In the genomic region with DNA sequence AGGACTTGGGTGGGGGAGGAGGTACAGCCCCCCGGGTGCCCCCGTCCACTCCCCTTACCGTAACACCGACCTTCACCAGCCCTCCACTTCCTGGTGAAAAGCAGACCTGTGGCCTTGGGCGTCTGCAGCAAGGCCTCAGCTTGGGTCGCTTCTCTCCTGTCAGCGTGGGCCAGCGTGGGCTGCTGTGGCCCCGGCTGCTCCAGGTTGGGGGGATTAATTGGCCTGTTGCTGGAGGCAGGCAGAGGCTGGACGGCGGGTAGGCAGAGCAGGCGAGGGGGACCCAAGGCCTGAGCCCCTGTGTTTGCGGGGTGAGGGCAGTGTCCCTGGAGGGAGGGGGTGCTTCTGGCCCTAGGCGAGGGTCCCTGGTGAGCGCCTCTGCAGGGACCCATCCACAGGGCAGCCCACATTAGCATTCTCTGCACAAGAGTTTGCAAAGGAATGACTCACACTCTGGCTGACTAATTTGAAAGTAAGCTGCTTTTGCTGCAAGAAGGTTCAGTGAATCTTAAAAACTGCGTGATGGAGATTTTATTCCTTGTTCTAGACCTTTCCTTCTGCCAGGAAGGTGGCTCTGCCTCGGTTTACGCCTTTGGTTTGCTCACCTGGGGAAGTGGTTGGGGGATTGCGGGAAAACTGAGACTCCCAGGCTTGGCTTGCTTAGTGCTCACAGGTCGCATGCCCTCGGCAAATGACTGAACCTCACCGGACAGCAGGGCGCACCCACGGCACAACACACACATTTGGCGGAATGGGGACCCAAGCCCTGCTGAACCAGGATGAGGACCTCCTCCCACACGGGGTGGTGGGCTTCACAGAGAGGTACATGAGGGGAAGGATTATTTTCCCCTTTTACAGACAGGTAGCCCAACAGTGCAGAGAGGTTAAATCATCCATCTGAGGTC, we compare ENCODE assay signal across 11 cellular contexts. TPM values are rescaled to one million over a fixed set of nuclear protein-coding genes. Genes with fewer than 3 reads are reported as not detected.
DNase-seq lines count a peak whose midpoint lies in the region; ATAC-seq, FAIRE-seq and TF ChIP-seq lines count a peak whose summit lies in the region.
"Had no signal": no experiment of that assay in that cellular context is flagged by ENCODE, and none has a peak within 500 bp of the region (broad histone marks: within the 10 kb centered on the region; RNA-seq: fewer than 3 reads in every experiment).

No MANE protein-coding gene starts in this region.

- no peak overlapping the region for H4K8ac ChIP-seq in mesendoderm (ENCODE audit: low read depth, low read length)

- H3K79me1 ChIP-seq in mesendoderm (ENCODE audit: low read length): no peaks in the 10 kb centered on the region

- H3K27ac ChIP-seq in K562 (ENCODE audit: extremely low read depth, low read depth, low read length) (no peak overlapping the region), mesendoderm (ENCODE audit: low read depth, low read length) (no peak overlapping the region)
- H3K27ac ChIP-seq: coronary artery, VCaP had no signal

- H3K9me1 ChIP-seq in K562 (ENCODE audit: control insufficient read depth, insufficient read depth, low read length): no peaks in the 10 kb centered on the region

- H2AFZ ChIP-seq in K562 (ENCODE audit: low read depth, low read length): no peak overlapping the region

- H3K18ac ChIP-seq in mesendoderm (ENCODE audit: low read length): no peak overlapping the region

- BruUV-seq in K562 (replicated peaks; lab: Mats Ljungman, UMichigan): no TSS peak

- H3K27me3 ChIP-seq in K562 (ENCODE audit: control insufficient read depth in 2 of 2, insufficient read depth in 2 of 2, low read length in 2 of 2) (no peaks in the 10 kb centered on the region), mesendoderm (ENCODE audit: insufficient read depth, low read length, poor library complexity) (no peaks in the 10 kb centered on the region)

- CTCF ChIA-PET in K562 (lab: Yijun Ruan, JAX; ENCODE audit: low intra/inter-chr PET ratio): no interaction called here

- no peak for TF ChIP-seq EP300 in K562 (IDR thresholded peaks at IDR 0.05; ENCODE audit: low read length)

- DNase-seq in AG20443 (ENCODE audit: low spot score): peak; percentile 73
- DNase-seq in Kasumi-1 (lab: John Stamatoyannopoulos, UW): peak; percentile 18
- DNase-seq in K562 (ENCODE audit: extremely low read depth in 1 of 4, low spot score in 3 of 4): no peak
- peak; percentile 48 for DNase-seq in mesendoderm
- DNase-seq in activated CD4-positive, alpha-beta T cell treated with anti-CD3 and anti-CD28 coated beads for 4 hours: no peak
- DNase-seq in SK-N-DZ (ENCODE audit: low spot score): no peak
- no peak for DNase-seq in DMS153 (lab: John Stamatoyannopoulos, UW)
- DNase-seq: naive B cell had no signal

- intact Hi-C loops in K562 (cut with micrococcal nuclease): no loop called here

- no peaks in the 10 kb centered on the region for H4K20me1 ChIP-seq in K562 (replicated peaks; ENCODE audit: control insufficient read depth, insufficient read depth, low read length)

- peaks cover 15 to 47% of the 10 kb centered on the region in 2 experiments for H3K4me1 ChIP-seq in K562 (replicated peaks in 1 of 2; ENCODE audit: control insufficient read depth in 2 of 2, insufficient read depth in 2 of 2, low read length in 2 of 2)
- peaks cover 3% of the 10 kb centered on the region for H3K4me1 ChIP-seq in mesendoderm (ENCODE audit: control insufficient read depth, low read depth, low read length)

- 41% methylated on average over 14 of the region's 26 CpGs for WGBS in K562 (ENCODE audit: insufficient coverage, low coverage, missing lambda C conversion rate)
- no CpG with 5 or more reads among the region's 26 CpGs for WGBS in mesendoderm (ENCODE audit: extremely low coverage, insufficient coverage, low lambda C conversion rate)

- H3K23ac ChIP-seq in mesendoderm (ENCODE audit: low read length): no peak overlapping the region

- no peaks in the 10 kb centered on the region for H3K79me2 ChIP-seq in K562 (ENCODE audit: control insufficient read depth, insufficient read depth, low read length)
- no peaks in the 10 kb centered on the region for H3K79me2 ChIP-seq in mesendoderm (ENCODE audit: control insufficient read depth, insufficient read depth, low read length)

- no peak overlapping the region for H2AK5ac ChIP-seq in mesendoderm (ENCODE audit: low read length)

- H3K4ac ChIP-seq in mesendoderm (ENCODE audit: low read depth, low read length): no peak overlapping the region

- ATAC-seq in K562: no peak
- no peak for ATAC-seq in HG03460 (IDR thresholded peaks at IDR 0.05; ENCODE audit: unreplicated experiment)

- no peak overlapping the region for H4K5ac ChIP-seq in mesendoderm (ENCODE audit: low read length)

- TF ChIP-seq RAD21 in K562 (CRISPR knock-in tag; conservative IDR thresholded peaks at IDR 0.05 in 1 of 2, IDR thresholded peaks at IDR 0.05 in 1 of 2): no peak

- H3K9ac ChIP-seq in K562 (ENCODE audit: insufficient read depth in 1 of 2, low read depth in 2 of 2, low read length in 2 of 2): peak overlapping the region in 1 of 2 experiments; percentile 52; a peak in 2 of 4 replicates
- H3K9ac ChIP-seq in mesendoderm (ENCODE audit: low read length): no peak overlapping the region

- H3K36me3 ChIP-seq in K562 (ENCODE audit: control insufficient read depth, insufficient read depth, low read length) (no peaks in the 10 kb centered on the region), mesendoderm (ENCODE audit: control insufficient read depth, insufficient read depth, low read length) (no peaks in the 10 kb centered on the region)

- no peak overlapping the region for H2BK5ac ChIP-seq in mesendoderm (ENCODE audit: low read length)

- H3K4me2 ChIP-seq in K562 (ENCODE audit: insufficient read depth, low read length) (no peak overlapping the region), mesendoderm (ENCODE audit: low read length) (no peak overlapping the region)

- H3K9me3 ChIP-seq in K562 (replicated peaks; ENCODE audit: control insufficient read depth, insufficient read depth, low read depth, low read length): no peaks in the 10 kb centered on the region

- no peak for TF ChIP-seq POLR2A in K562 (conservative IDR thresholded peaks at IDR 0.05)

- no peak for TF ChIP-seq CTCF in K562 (IDR thresholded peaks at IDR 0.05 in 2 of 3, conservative IDR thresholded peaks at IDR 0.05 in 1 of 3; ENCODE audit: insufficient read depth in 2 of 3, low read depth in 1 of 3, low read length in 3 of 3)

- no peak for FAIRE-seq in K562 (lab: Jason Lieb, UNC)

- in situ Hi-C loops in K562 (cut with MboI): no loop called here

- POLR2A ChIA-PET in K562 (lab: Yijun Ruan, JAX): interaction anchor here (0.6 kb wide), 1 partner anchor 9 kb away, joined by 4 read pairs; no protein-coding TSS in a partner anchor

- no peak overlapping the region for H3K4me3 ChIP-seq in K562
- H3K4me3 ChIP-seq in mesendoderm (ENCODE audit: low read length): no peak overlapping the region
- H3K4me3 ChIP-seq: coronary artery had no signal

- H3K56ac ChIP-seq in mesendoderm (ENCODE audit: low read length): peak overlapping the region; percentile 42

- no peak overlapping the region for H2BK120ac ChIP-seq in mesendoderm (ENCODE audit: low read depth, low read length)

- no peak overlapping the region for H2BK15ac ChIP-seq in mesendoderm (replicated peaks; ENCODE audit: low read depth)

TF ChIP-seq in K562, 482 proteins besides CTCF, POLR2A, EP300 and RAD21 (continues in another document):
- TF ChIP-seq, protein P1, sequence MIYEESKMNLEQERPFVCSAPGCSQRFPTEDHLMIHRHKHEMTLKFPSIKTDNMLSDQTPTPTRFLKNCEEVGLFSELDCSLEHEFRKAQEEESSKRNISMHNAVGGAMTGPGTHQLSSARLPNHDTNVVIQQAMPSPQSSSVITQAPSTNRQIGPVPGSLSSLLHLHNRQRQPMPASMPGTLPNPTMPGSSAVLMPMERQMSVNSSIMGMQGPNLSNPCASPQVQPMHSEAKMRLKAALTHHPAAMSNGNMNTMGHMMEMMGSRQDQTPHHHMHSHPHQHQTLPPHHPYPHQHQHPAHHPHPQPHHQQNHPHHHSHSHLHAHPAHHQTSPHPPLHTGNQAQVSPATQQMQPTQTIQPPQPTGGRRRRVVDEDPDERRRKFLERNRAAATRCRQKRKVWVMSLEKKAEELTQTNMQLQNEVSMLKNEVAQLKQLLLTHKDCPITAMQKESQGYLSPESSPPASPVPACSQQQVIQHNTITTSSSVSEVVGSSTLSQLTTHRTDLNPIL (CRISPR knock-in tag; IDR thresholded peaks at IDR 0.05): no peak
- TF ChIP-seq, protein P2, sequence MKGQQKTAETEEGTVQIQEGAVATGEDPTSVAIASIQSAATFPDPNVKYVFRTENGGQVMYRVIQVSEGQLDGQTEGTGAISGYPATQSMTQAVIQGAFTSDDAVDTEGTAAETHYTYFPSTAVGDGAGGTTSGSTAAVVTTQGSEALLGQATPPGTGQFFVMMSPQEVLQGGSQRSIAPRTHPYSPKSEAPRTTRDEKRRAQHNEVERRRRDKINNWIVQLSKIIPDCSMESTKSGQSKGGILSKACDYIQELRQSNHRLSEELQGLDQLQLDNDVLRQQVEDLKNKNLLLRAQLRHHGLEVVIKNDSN (CRISPR knock-in tag; IDR thresholded peaks at IDR 0.05): no peak
- TF ChIP-seq RBM34 (IDR thresholded peaks at IDR 0.05; ENCODE audit: borderline replicate concordance, insufficient read depth, low read length): no peak

RNA-seq across cellular contexts. Expression of a gene that starts 37.8 kb away (rescaled TPM):
- 16.9 and 103 TPM in 2 replicates for total RNA-seq in K562 (2011; cell fraction: chromatin; rRNA removed; ENCODE audit: low replicate concordance)
- total RNA-seq in K562 (2011; cell fraction: nucleolus; rRNA removed): 80.7 and 188 TPM in 2 replicates
- 58.2 and 70.2 TPM in 2 replicates for total RNA-seq in K562 (2011; cell fraction: nucleoplasm; rRNA removed)
- total RNA-seq in K562 (2014; rRNA removed) (11.8 and 12.5 TPM in 2 replicates), K562 (2014; rRNA removed; fragmentation: Illumina TruSeq; extraction: Trizol) (3.9 and 5.6 TPM in 2 replicates), K562 (2015; rRNA removed; fragmentation: Illumina TruSeq; extraction: Trizol) (17.6 and 20.2 TPM in 2 replicates), K562 (2021) (44.2 and 48.3 TPM in 2 replicates)
- polyA plus RNA-seq in K562 (2011; rRNA removed) (97.2 and 430 TPM in 2 replicates), K562 (2014; fragmentation: Illumina TruSeq; extraction: Trizol) (15.3 and 36.5 TPM in 2 replicates), K562 (2014; fragmentation: Nextera tagmentation; extraction: Ambion mirVana) (1 to 10 TPM; 4.4 to 4.7 TPM), K562 (2014; rRNA removed) (21.4 and 27.5 TPM in 2 replicates)
- 306 and 365 TPM in 2 replicates for polyA plus RNA-seq in K562 (2011; cell fraction: cytosol; rRNA removed)
- 296 and 371 TPM in 2 replicates for polyA plus RNA-seq in K562 (2011; cell fraction: nucleus; rRNA removed)
- 106 and 264 TPM in 2 replicates for polyA plus RNA-seq in K562 (2012)
- 35.4 and 85.9 TPM in 2 replicates for polyA minus RNA-seq in K562 (2011; rRNA and poly(A)+ RNA removed)
- 143 and 458 TPM in 2 replicates for polyA minus RNA-seq in K562 (2011; cell fraction: cytosol; rRNA and poly(A)+ RNA removed)
- polyA minus RNA-seq in K562 (2011; cell fraction: nucleus; rRNA and poly(A)+ RNA removed): 44.6 and 117 TPM in 2 replicates
- polyA plus RNA-seq in mesendoderm (2013, experiment 1 of 2): 0.51 TPM
- 0.56 TPM for polyA plus RNA-seq in mesendoderm (2013, experiment 2 of 2)
- 7.8 and 9.0 TPM in 2 replicates for polyA plus RNA-seq in SK-N-DZ (2014; cell fraction: cytosol; rRNA removed)
- polyA plus RNA-seq in SK-N-DZ (2014; cell fraction: nucleus; rRNA removed): 6.6 and 7.6 TPM in 2 replicates

Comparison
In these comparisons a context has a peak if more than half of its experiments do, and no peak if none do; other contexts are left out.
1. DNase-seq: peak in AG20443 (single experiment), Kasumi-1 (2 of 2) and mesendoderm (single experiment); none in K562 (0 of 4), activated CD4-positive, alpha-beta T cell treated with anti-CD3 and anti-CD28 coated beads for 4 hours (0 of 2), SK-N-DZ (single experiment) and DMS153 (single experiment).